Comparison of ENCODE assay signal across 9 cellular contexts in the genomic region with DNA sequence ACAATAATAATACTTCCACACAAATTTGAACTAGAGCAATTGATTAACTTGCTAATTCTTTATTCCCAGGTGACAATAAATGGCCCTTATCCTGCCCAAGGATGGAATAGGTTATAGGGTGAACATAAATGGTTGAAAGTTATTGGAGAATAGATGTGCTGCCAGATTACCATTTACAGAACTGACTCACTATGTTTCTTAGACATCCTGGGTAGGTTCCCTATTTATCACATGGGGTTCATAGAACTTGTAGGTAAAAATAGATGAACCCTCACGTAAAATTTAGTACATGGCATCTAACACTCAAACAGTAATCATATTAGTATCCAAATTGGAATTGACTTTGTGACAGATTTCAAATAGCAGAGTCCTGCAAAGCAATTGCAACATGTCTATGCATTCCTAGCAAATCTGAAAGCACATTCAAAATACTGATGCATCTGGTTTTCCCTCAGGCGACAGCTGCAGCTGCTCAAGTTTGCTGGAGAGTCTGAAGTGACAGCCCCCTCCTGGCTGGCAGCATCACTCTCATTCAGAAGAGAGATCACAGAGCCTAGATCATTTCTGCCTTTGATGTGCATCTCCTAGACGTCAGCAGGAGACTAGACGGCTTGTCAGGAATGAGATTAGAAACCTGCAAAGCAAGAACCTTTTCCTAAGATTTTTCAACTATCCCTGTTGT.
A peak's percentile ranks its signal among the peaks of the same experiment; 100 is the strongest.
DNase-seq lines count a peak whose midpoint lies in the region; ATAC-seq and TF ChIP-seq lines count a peak whose summit lies in the region.
"Had no signal": no experiment of that assay in that cellular context is flagged by ENCODE, and none has a peak within 500 bp of the region (broad histone marks: within the 10 kb centered on the region; RNA-seq: fewer than 3 reads in every experiment).

No MANE protein-coding gene starts in this region.

- no peak overlapping the region for H2AFZ ChIP-seq in ACC112 (ENCODE audit: low read length, unreplicated experiment)

- H3K27ac ChIP-seq in ACC112 (ENCODE audit: low read depth, low read length) (peak overlapping the region; percentile 81), prostate gland (no peak overlapping the region)

- no peak for TF ChIP-seq POLR2A in prostate gland (IDR thresholded peaks at IDR 0.05)

- H3K79me2 ChIP-seq in ACC112 (ENCODE audit: control insufficient read depth, insufficient read depth, low read length, unreplicated experiment), result no peaks in the 10 kb centered on the region

- ATAC-seq in GM19025 (IDR thresholded peaks at IDR 0.05; ENCODE audit: low read depth, unreplicated experiment), result peak; percentile 61
- no peak for ATAC-seq in omental fat pad (ENCODE audit: low FRiP score)

- intact Hi-C loops in prostate gland (cut with DNase I), result no loop called here

- H3K4me3 ChIP-seq in ACC112 (ENCODE audit: low read depth, low read length), result peak overlapping the region; percentile 45
- no peak overlapping the region for H3K4me3 ChIP-seq in fibroblast of mammary gland (ENCODE audit: control insufficient read depth, low read depth, low read length)
- no peak overlapping the region for H3K4me3 ChIP-seq in prostate gland

- peaks cover 28% of the 10 kb centered on the region for H3K4me1 ChIP-seq in ACC112 (ENCODE audit: control insufficient read depth, insufficient read depth, low read length, unreplicated experiment)
- H3K4me1 ChIP-seq in prostate gland (replicated peaks), result no peaks in the 10 kb centered on the region

- no peak for TF ChIP-seq CTCF in fibroblast of mammary gland (conservative IDR thresholded peaks at IDR 0.05; ENCODE audit: control insufficient read depth, insufficient read depth, low read depth, low read length)
- no peak for TF ChIP-seq CTCF in prostate gland (IDR thresholded peaks at IDR 0.05)
- no peak for TF ChIP-seq CTCF in omental fat pad (IDR thresholded peaks at IDR 0.05)

- DNase-seq in NCI-H1694 (lab: John Stamatoyannopoulos, UW) (peak; percentile 21), fibroblast of mammary gland (ENCODE audit: low read depth) (peak; percentile 28), prostate gland (ENCODE audit: low spot score) (no peak), omental fat pad (ENCODE audit: low spot score) (no peak), hippocampal formation (lab: John Stamatoyannopoulos, UW) (no peak)
- DNase-seq in central memory CD4-positive, alpha-beta T cell, result no peak
- DNase-seq: activated B cell treated with CpG ODN at 0.5 μM for 24 hours had no signal

- H3K27me3 ChIP-seq in ACC112 (ENCODE audit: insufficient read depth, low read length) (no peaks in the 10 kb centered on the region), prostate gland (replicated peaks; ENCODE audit: insufficient read depth) (no peaks in the 10 kb centered on the region)

- H3K9me3 ChIP-seq in prostate gland, result no peaks in the 10 kb centered on the region

- no peaks in the 10 kb centered on the region for H3K36me3 ChIP-seq in ACC112 (ENCODE audit: insufficient read depth, low read length)
- no peaks in the 10 kb centered on the region for H3K36me3 ChIP-seq in prostate gland

- WGBS in prostate gland, result 40% methylated on average over 4 of the region's 4 CpGs

Comparison
In these comparisons a context has a peak if more than half of its experiments do, and no peak if none do; other contexts are left out.
1. DNase-seq: peak in NCI-H1694 (single experiment) and fibroblast of mammary gland (single experiment); none in prostate gland (single experiment), central memory CD4-positive, alpha-beta T cell (single experiment), omental fat pad (single experiment) and hippocampal formation (0 of 2).